In genomic region chr13:19888799-19889198, GRCh38 we compare ENCODE assay signal across 14 cellular contexts. TPM values are rescaled to one million over a fixed set of nuclear protein-coding genes. Genes with fewer than 3 reads are reported as not detected.
A peak's percentile ranks its signal among the peaks of the same experiment; 100 is the strongest.
DNase-seq lines count a peak whose midpoint lies in the region; ATAC-seq and TF ChIP-seq lines count a peak whose summit lies in the region.
"Had no signal": no experiment of that assay in that cellular context is flagged by ENCODE, and none has a peak within 500 bp of the region (broad histone marks: within the 10 kb centered on the region; RNA-seq: fewer than 3 reads in every experiment).

No MANE protein-coding gene starts in this region.

- H3K9ac ChIP-seq in OCI-LY1 (ENCODE audit: low read length), result no peak overlapping the region

- no peaks in the 10 kb centered on the region for H3K9me3 ChIP-seq in heart left ventricle
- no peaks in the 10 kb centered on the region for H3K9me3 ChIP-seq in OCI-LY1 (ENCODE audit: low read length)
- H3K9me3 ChIP-seq in uterus, result no peaks in the 10 kb centered on the region
- H3K9me3 ChIP-seq: prostate gland had no signal

- H3K27ac ChIP-seq in heart left ventricle, result no peak overlapping the region
- no peak overlapping the region for H3K27ac ChIP-seq in OCI-LY1 (ENCODE audit: low read depth, low read length, poor library complexity, severe bottlenecking)
- no peak overlapping the region for H3K27ac ChIP-seq in uterus
- H3K27ac ChIP-seq: prostate gland had no signal

- no peaks in the 10 kb centered on the region for H3K27me3 ChIP-seq in heart left ventricle
- H3K27me3 ChIP-seq in OCI-LY1 (ENCODE audit: insufficient read depth, low read length), result no peaks in the 10 kb centered on the region
- no peaks in the 10 kb centered on the region for H3K27me3 ChIP-seq in uterus

- H3K9me2 ChIP-seq in OCI-LY1 (ENCODE audit: low read depth, low read length), result no peaks in the 10 kb centered on the region

- no peaks in the 10 kb centered on the region for H3F3A ChIP-seq in OCI-LY1 (ENCODE audit: insufficient read depth, low read length)

- ATAC-seq in heart left ventricle (no peak), left cardiac atrium (no peak), esophagus mucosa (peak; percentile 42), GM21717 (IDR thresholded peaks at IDR 0.05; ENCODE audit: unreplicated experiment) (no peak)
- ATAC-seq: activated CD4-positive, alpha-beta T cell treated with anti-CD3 and anti-CD28 coated beads for 36 hours had no signal

- DNase-seq in heart left ventricle, result no peak
- DNase-seq in left cardiac atrium, result no peak
- DNase-seq in uterus, result no peak
- no peak for DNase-seq in GOT3 (lab: John Stamatoyannopoulos, UW)
- no peak for DNase-seq in NCI-H1105 treated with DMSO at 0.1 percent for 48 hours (lab: John Stamatoyannopoulos, UW)
- DNase-seq: activated CD4-positive, alpha-beta T cell treated with anti-CD3 and anti-CD28 coated beads for 36 hours; activated naive CD4-positive, alpha-beta T cell treated with Interleukin-2 at 50 U/mL for 16 hours; effector CD8-positive, alpha-beta T cell; NCI-H1436 treated with DMSO at 0.1 percent for 48 hours; RPMI8226 had no signal

- H4K20me1 ChIP-seq in OCI-LY1 (ENCODE audit: insufficient read depth, low read length), result no peaks in the 10 kb centered on the region

- no peaks in the 10 kb centered on the region for H3K4me1 ChIP-seq in heart left ventricle
- no peaks in the 10 kb centered on the region for H3K4me1 ChIP-seq in OCI-LY1 (ENCODE audit: insufficient read depth, low read length, severe bottlenecking)
- no peaks in the 10 kb centered on the region for H3K4me1 ChIP-seq in uterus
- H3K4me1 ChIP-seq: prostate gland had no signal

- H3K4me3 ChIP-seq in heart left ventricle (no peak overlapping the region), OCI-LY1 (ENCODE audit: low read depth, low read length, poor library complexity, severe bottlenecking) (no peak overlapping the region), uterus (no peak overlapping the region)
- H3K4me3 ChIP-seq: prostate gland had no signal

- 36 to 58% (median 49%) methylated on average over 4 of the region's 4 CpGs for WGBS in heart left ventricle, 4 donors

- no peaks in the 10 kb centered on the region for H3K36me3 ChIP-seq in heart left ventricle
- no peaks in the 10 kb centered on the region for H3K36me3 ChIP-seq in OCI-LY1 (ENCODE audit: insufficient read depth, low read length)
- no peaks in the 10 kb centered on the region for H3K36me3 ChIP-seq in uterus
- H3K36me3 ChIP-seq: prostate gland had no signal

- intact Hi-C loops in heart left ventricle (cut with DNase I), result no loop called here
- intact Hi-C loops in left cardiac atrium (cut with DNase I), result no loop called here
- intact Hi-C loops in uterus (cut with DNase I; ENCODE audit: low total_unique reads), result no loop called here

- TF ChIP-seq POLR2A in heart left ventricle (IDR thresholded peaks at IDR 0.05) (no peak), uterus (IDR thresholded peaks at IDR 0.05) (no peak)

- no peak overlapping the region for H2AFZ ChIP-seq in OCI-LY1 (ENCODE audit: low read length)

- TF ChIP-seq CTCF in heart left ventricle (IDR thresholded peaks at IDR 0.05) (peak in 8 of 12 donors; percentile 19 to 45 (median 30)), OCI-LY1 (IDR thresholded peaks at IDR 0.05; ENCODE audit: low read length) (peak; percentile 17; the same call in 1 of the 2 replicates), uterus (IDR thresholded peaks at IDR 0.05) (peak in 3 of 4 experiments; percentile 16 to 19 (median 16))

- H3K4me2 ChIP-seq in OCI-LY1 (ENCODE audit: low read length), result no peak overlapping the region

- H3K79me2 ChIP-seq in OCI-LY1 (ENCODE audit: insufficient read depth, low read length), result no peaks in the 10 kb centered on the region

RNA-seq across cellular contexts. Expression of gene ZMYM5, which starts 25.4 kb away (rescaled TPM):
- total RNA-seq in heart left ventricle (10 to 100 TPM in 1 of 9 donors, 1 to 10 TPM in 8; 5.7 to 10.2 (median 7.5) TPM), left cardiac atrium (1 to 10 TPM; 6.4 to 8.7 TPM), esophagus mucosa (10.7 TPM), uterus (10 to 100 TPM in 3 of 4 donors, 1 to 10 TPM in 1; 6.7 to 39.5 (median 25.4) TPM)
- 1 to 10 TPM; 5.0 to 5.9 TPM for polyA plus RNA-seq in heart left ventricle
